In the genomic region with DNA sequence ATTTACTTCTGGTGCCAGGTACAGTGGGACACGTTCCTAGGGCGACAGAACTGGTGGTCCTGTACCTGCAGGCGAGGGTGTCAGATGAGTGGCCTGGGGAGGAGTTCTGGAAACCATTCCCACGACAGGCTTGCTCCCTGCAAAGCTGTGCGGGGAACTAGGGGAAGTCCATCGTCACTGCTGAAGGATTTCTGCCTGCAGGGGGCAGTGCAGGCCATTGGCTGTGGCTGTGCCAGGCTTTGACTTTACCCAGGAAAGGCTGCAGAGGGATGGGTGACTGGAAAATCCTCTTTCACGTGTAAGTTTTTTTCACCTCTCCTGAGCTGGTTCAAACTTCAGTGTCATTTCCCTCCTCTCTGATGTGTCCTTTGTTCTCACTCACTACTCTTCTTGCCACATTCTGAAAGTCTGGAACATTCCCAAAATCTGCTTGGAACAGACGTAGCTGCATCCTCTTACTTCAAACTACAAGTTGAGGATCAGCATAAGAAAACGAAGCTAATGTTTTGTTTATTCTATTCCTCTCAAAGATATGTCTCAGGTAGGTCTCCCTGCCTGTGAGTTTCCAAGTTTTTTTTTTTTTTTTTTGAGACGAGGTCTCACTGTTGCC, we compare ENCODE assay signal across 8 cellular contexts.
DNase-seq lines count a peak whose midpoint lies in the region; ATAC-seq lines count a peak whose summit lies in the region.

No MANE protein-coding gene starts in this region.

- POLR2A ChIA-PET in activated CD4-positive, alpha-beta T cell treated with anti-CD3 and anti-CD28 coated beads for 36 hours (lab: Charles Lee): no interaction called here

- no peaks in the 10 kb centered on the region for H3K9me3 Mint-ChIP-seq in activated CD4-positive, alpha-beta T cell treated with anti-CD3 and anti-CD28 coated beads for 36 hours (ENCODE audit: low read depth)

- peaks cover 2% of the 10 kb centered on the region for H3K4me1 Mint-ChIP-seq in activated CD4-positive, alpha-beta T cell treated with anti-CD3 and anti-CD28 coated beads for 36 hours

- DNase-seq in activated gamma-delta T cell treated with Interleukin-2 at 50 U/mL for 16 hours (peak; percentile 12), activated gamma-delta T cell (lab: John Stamatoyannopoulos, UW) (no peak), NCI-H2196 (lab: John Stamatoyannopoulos, UW; ENCODE audit: unreplicated experiment) (peak; percentile 53), lung microvascular endothelial cell (ENCODE audit: low read depth in 2 of 2) (peak; percentile 70 to 77)
- peak; percentile 79 for DNase-seq in activated CD4-positive, alpha-beta T cell treated with anti-CD3 and anti-CD28 coated beads for 36 hours
- DNase-seq in effector CD4-positive, alpha-beta T cell: peak; percentile 23
- DNase-seq in stimulated activated CD8-positive, alpha-beta memory T cell treated with anti-CD3 and anti-CD28 coated beads, Interleukin-7, amount 100 ng/mL, for 24 hours (ENCODE audit: low read depth): peak; percentile 26

- no peaks in the 10 kb centered on the region for H3K36me3 Mint-ChIP-seq in activated CD4-positive, alpha-beta T cell treated with anti-CD3 and anti-CD28 coated beads for 36 hours (ENCODE audit: low read depth)

- ATAC-seq in HG02852 (IDR thresholded peaks at IDR 0.05; ENCODE audit: unreplicated experiment): peak; percentile 71
- ATAC-seq in activated CD4-positive, alpha-beta T cell treated with anti-CD3 and anti-CD28 coated beads for 36 hours: peak; percentile 64

- H3K27ac Mint-ChIP-seq in activated CD4-positive, alpha-beta T cell treated with anti-CD3 and anti-CD28 coated beads for 36 hours: no peak overlapping the region

- CTCF ChIA-PET in activated CD4-positive, alpha-beta T cell treated with anti-CD3 and anti-CD28 coated beads for 36 hours (lab: Charles Lee): interaction anchor here (0.6 to 5.0 kb wide), 20 partner anchors 12 to 909 kb away, joined by 3 to 39 read pairs (median 4); no protein-coding TSS in a partner anchor

- peaks cover 17% of the 10 kb centered on the region for H3K27me3 Mint-ChIP-seq in activated CD4-positive, alpha-beta T cell treated with anti-CD3 and anti-CD28 coated beads for 36 hours

- H3K4me3 Mint-ChIP-seq in activated CD4-positive, alpha-beta T cell treated with anti-CD3 and anti-CD28 coated beads for 36 hours: no peak overlapping the region

- intact Hi-C loops in activated CD4-positive, alpha-beta T cell treated with anti-CD3 and anti-CD28 coated beads for 36 hours (cut with DNase I, micrococcal nuclease): loop anchor here (1.0 to 10.0 kb wide), 5 partner anchors 127 to 518 kb away; partner anchors contain the start of gene SH2D4B (in 1 of the 2)
